19 cellular contexts compared by ENCODE assay signal in the genomic region with DNA sequence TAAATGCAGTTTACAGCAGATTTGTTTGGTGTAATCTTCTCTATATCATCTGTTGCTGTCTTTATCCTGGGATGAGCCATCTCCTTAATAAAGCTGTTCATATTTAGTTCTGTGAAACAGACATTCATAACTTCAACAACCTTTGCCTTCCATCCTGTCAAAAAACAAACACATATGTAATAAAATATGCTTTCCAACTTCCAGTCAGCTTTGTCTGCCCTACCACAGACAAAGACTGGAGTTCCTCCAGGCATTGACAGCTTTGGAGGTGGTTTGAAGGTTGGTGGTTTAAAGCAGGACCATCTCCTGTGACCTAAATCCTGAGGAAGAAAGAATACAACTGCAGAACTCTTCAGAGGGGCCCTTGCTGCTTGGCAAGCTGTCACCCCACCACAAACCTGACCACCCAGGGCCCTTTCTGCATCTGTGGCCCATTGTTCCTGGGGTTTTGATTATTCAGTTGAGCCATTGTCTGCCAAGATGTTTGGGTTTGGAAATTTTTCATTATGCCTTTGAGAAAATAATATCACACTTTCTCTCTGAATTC.
"Had no signal": no experiment of that assay in that cellular context is flagged by ENCODE, and none has a peak within 500 bp of the region (broad histone marks: within the 10 kb centered on the region; RNA-seq: fewer than 3 reads in every experiment).

No MANE protein-coding gene starts in this region.

- H3K27ac Mint-ChIP-seq: activated naive CD4-positive, alpha-beta T cell treated with anti-CD3 and anti-CD28 coated beads, Interleukin-2, amount 50 U/mL, for 24 hours; naive thymus-derived CD4-positive, alpha-beta T cell; neural progenitor cell had no signal

- H3K9me3 ChIP-seq: gastrocnemius medialis, prostate gland, right atrium auricular region, tibial nerve had no signal

- H3K4me2 ChIP-seq: neural progenitor cell had no signal

- H3K9me3 Mint-ChIP-seq: activated naive CD4-positive, alpha-beta T cell treated with anti-CD3 and anti-CD28 coated beads, Interleukin-2, amount 50 U/mL, for 24 hours; naive thymus-derived CD4-positive, alpha-beta T cell; neural progenitor cell had no signal

- H3K4me1 ChIP-seq: neural progenitor cell, prostate gland had no signal

- H3K36me3 Mint-ChIP-seq: activated naive CD4-positive, alpha-beta T cell treated with anti-CD3 and anti-CD28 coated beads, Interleukin-2, amount 50 U/mL, for 24 hours; naive thymus-derived CD4-positive, alpha-beta T cell; neural progenitor cell had no signal

- H2AFZ ChIP-seq: neural progenitor cell had no signal

- ATAC-seq: activated CD4-positive, CD25-positive, alpha-beta regulatory T cell treated with anti-CD3 and anti-CD28 coated beads, Interleukin-2, amount 50 U/mL, for 24 hours; gastrocnemius medialis; left lobe of liver; naive thymus-derived CD4-positive, alpha-beta T cell; stimulated activated naive CD8-positive, alpha-beta T cell treated with anti-CD3 and anti-CD28 coated beads, Interleukin-15, Interleukin-2, amounts not matched to agents 100 U/mL and 50 U/mL, for 24 hours had no signal

- H3K4me3 Mint-ChIP-seq: activated naive CD4-positive, alpha-beta T cell treated with anti-CD3 and anti-CD28 coated beads, Interleukin-2, amount 50 U/mL, for 24 hours; naive thymus-derived CD4-positive, alpha-beta T cell; neural progenitor cell had no signal

- H3K27ac ChIP-seq: coronary artery, gastrocnemius medialis, neural progenitor cell, prostate gland, right atrium auricular region, tibial nerve had no signal

- H3K36me3 ChIP-seq: gastrocnemius medialis, neural progenitor cell, prostate gland, right atrium auricular region, tibial nerve had no signal

- DNase-seq: activated CD8-positive, alpha-beta memory T cell treated with anti-CD3 and anti-CD28 coated beads for 24 hours; activated CD8-positive, alpha-beta memory T cell treated with anti-CD3 and anti-CD28 coated beads, Interleukin-2, amount 50 U/mL, for 48 hours; activated effector memory CD4-positive, alpha-beta T cell treated with anti-CD3 and anti-CD28 coated beads, Interleukin-2, amount 50 U/mL, for 16 hours; activated T-cell treated with anti-CD3 and anti-CD28 coated beads, Interleukin-2, amount 50 U/mL, for 48 hours; gastrocnemius medialis; head of caudate nucleus; midbrain; naive thymus-derived CD4-positive, alpha-beta T cell; stimulated activated CD4-positive, alpha-beta T cell treated with anti-CD3 and anti-CD28 coated beads, Interleukin-2, amount 100 ng/mL, for 24 hours; stimulated activated naive CD8-positive, alpha-beta T cell treated with anti-CD3 and anti-CD28 coated beads, Interleukin-15, Interleukin-2, amounts not matched to agents 100 U/mL and 50 U/mL, for 24 hours had no signal

- H3K4me3 ChIP-seq: coronary artery, gastrocnemius medialis, lung, neural progenitor cell, prostate gland, right atrium auricular region, tibial nerve had no signal

- H3K27me3 Mint-ChIP-seq: activated naive CD4-positive, alpha-beta T cell treated with anti-CD3 and anti-CD28 coated beads, Interleukin-2, amount 50 U/mL, for 24 hours had no signal

- H3K27me3 ChIP-seq: gastrocnemius medialis, right atrium auricular region, tibial nerve had no signal
